ENCODE assay signal across 1 cellular context in the genomic region with DNA sequence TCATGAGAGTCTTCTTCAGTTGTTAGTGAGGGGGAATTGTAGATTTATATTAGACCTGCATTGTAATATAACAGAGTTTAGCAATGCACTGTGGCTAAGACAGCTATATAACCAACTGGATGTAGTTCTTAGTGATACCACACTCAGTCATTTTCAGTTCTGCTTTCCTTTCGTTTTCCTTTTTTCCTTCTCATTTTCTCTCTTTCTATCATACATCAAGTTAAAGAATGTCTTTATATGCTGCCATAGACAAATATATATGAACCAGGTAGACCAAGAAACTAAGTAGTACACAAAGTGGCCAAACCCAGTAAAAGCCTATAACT.
TF ChIP-seq lines count a peak whose summit lies in the region.

No MANE protein-coding gene starts in this region.

TF ChIP-seq in GM12878, 131 proteins besides CTCF, POLR2A, EP300 and RAD21 (continued from another document):
- TF ChIP-seq, protein P1, sequence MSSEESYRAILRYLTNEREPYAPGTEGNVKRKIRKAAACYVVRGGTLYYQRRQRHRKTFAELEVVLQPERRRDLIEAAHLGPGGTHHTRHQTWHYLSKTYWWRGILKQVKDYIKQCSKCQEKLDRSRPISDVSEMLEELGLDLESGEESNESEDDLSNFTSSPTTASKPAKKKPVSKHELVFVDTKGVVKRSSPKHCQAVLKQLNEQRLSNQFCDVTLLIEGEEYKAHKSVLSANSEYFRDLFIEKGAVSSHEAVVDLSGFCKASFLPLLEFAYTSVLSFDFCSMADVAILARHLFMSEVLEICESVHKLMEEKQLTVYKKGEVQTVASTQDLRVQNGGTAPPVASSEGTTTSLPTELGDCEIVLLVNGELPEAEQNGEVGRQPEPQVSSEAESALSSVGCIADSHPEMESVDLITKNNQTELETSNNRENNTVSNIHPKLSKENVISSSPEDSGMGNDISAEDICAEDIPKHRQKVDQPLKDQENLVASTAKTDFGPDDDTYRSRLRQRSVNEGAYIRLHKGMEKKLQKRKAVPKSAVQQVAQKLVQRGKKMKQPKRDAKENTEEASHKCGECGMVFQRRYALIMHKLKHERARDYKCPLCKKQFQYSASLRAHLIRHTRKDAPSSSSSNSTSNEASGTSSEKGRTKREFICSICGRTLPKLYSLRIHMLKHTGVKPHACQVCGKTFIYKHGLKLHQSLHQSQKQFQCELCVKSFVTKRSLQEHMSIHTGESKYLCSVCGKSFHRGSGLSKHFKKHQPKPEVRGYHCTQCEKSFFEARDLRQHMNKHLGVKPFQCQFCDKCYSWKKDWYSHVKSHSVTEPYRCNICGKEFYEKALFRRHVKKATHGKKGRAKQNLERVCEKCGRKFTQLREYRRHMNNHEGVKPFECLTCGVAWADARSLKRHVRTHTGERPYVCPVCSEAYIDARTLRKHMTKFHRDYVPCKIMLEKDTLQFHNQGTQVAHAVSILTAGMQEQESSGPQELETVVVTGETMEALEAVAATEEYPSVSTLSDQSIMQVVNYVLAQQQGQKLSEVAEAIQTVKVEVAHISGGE (CRISPR knock-in tag; IDR thresholded peaks at IDR 0.05) = no peak
- TF ChIP-seq, protein P2, sequence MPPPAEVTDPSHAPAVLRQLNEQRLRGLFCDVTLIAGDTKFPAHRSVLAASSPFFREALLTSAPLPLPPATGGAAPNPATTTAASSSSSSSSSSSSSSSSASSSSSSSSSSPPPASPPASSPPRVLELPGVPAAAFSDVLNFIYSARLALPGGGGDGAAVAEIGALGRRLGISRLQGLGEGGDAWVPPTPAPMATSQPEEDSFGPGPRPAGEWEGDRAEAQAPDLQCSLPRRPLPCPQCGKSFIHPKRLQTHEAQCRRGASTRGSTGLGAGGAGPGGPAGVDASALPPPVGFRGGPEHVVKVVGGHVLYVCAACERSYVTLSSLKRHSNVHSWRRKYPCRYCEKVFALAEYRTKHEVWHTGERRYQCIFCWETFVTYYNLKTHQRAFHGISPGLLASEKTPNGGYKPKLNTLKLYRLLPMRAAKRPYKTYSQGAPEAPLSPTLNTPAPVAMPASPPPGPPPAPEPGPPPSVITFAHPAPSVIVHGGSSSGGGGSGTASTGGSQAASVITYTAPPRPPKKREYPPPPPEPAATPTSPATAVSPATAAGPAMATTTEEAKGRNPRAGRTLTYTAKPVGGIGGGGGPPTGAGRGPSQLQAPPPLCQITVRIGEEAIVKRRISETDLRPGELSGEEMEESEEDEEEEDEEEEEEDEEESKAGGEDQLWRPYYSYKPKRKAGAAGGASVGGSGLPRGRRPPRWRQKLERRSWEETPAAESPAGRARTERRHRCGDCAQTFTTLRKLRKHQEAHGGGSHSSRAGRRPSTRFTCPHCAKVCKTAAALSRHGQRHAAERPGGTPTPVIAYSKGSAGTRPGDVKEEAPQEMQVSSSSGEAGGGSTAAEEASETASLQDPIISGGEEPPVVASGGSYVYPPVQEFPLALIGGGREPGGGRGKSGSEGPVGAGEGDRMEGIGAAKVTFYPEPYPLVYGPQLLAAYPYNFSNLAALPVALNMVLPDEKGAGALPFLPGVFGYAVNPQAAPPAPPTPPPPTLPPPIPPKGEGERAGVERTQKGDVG (CRISPR knock-in tag; IDR thresholded peaks at IDR 0.05) = no peak
- TF ChIP-seq TCF12 (IDR thresholded peaks at IDR 0.05; ENCODE audit: low read depth, low read length) (no peak), STAT1 (conservative IDR thresholded peaks at IDR 0.05) (no peak), KLF5 (IDR thresholded peaks at IDR 0.05; ENCODE audit: partially characterized antibody) (no peak), RUNX3 (IDR thresholded peaks at IDR 0.05; ENCODE audit: low read length) (peak; percentile 31; the same call in 1 of the 2 replicates), SUPT20H (IDR thresholded peaks at IDR 0.05; ENCODE audit: borderline replicate concordance, control insufficient read depth, low read depth, low read length) (no peak)
- TF ChIP-seq, protein P3, sequence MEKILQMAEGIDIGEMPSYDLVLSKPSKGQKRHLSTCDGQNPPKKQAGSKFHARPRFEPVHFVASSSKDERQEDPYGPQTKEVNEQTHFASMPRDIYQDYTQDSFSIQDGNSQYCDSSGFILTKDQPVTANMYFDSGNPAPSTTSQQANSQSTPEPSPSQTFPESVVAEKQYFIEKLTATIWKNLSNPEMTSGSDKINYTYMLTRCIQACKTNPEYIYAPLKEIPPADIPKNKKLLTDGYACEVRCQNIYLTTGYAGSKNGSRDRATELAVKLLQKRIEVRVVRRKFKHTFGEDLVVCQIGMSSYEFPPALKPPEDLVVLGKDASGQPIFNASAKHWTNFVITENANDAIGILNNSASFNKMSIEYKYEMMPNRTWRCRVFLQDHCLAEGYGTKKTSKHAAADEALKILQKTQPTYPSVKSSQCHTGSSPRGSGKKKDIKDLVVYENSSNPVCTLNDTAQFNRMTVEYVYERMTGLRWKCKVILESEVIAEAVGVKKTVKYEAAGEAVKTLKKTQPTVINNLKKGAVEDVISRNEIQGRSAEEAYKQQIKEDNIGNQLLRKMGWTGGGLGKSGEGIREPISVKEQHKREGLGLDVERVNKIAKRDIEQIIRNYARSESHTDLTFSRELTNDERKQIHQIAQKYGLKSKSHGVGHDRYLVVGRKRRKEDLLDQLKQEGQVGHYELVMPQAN (conservative IDR thresholded peaks at IDR 0.05) = no peak
